ENCODE assay signal across 7 cellular contexts in the genomic region with DNA sequence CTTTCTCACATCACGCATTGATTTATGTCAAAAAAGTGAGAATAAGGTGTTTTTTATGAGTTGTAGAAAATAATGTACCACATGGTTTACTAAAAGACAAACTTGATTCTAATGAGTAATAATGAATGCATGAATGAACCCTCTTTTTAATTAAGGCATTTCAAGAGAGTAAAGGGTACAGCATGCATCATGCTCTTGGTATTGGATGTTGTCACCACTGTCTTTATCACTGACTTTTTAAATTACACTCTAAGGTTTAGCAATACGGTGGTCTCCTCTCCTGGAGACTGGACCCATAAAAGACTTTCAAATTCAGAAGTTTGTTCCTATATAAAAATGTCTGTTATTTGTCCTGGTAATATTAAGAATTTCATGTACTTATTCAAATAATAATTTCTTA.
DNase-seq lines count a peak whose midpoint lies in the region; ATAC-seq, FAIRE-seq and TF ChIP-seq lines count a peak whose summit lies in the region.
"Not testable (repeated sequence)": the region's sequence is repeated elsewhere in the genome, so short reads cannot be mapped to it uniquely, and the experiment has no call there.

No MANE protein-coding gene starts in this region.

- POLR2A ChIA-PET in A549 (lab: Yijun Ruan, JAX); activated CD4-positive, alpha-beta T cell treated with anti-CD3 and anti-CD28 coated beads for 36 hours (lab: Charles Lee); H1 (lab: Charles Lee; ENCODE audit: partially characterized antibody): not testable (repeated sequence)

- WGBS in A549 (ENCODE audit: missing lambda C conversion rate): 88% methylated on average over 2 of the region's 2 CpGs
- 88% methylated on average over 2 of the region's 2 CpGs; no CpG with 5 or more reads in 1 of the 2 experiments for WGBS in H1 (ENCODE audit: extremely low coverage in 1 of 2, insufficient coverage in 1 of 2, insufficient read length in 1 of 2, insufficient replicate concordance in 2 of 2, low coverage in 1 of 2, low lambda C conversion rate in 2 of 2, missing lambda C conversion rate in 1 of 2), 2 experiments

- not testable (repeated sequence) for H4K91ac ChIP-seq in H1 (replicated peaks; ENCODE audit: insufficient read length, low read length)

- H2BK120ac ChIP-seq in H1 (replicated peaks; ENCODE audit: low read depth, low read length): not testable (repeated sequence)

- peaks cover 48% of the 10 kb centered on the region for H3K4me1 ChIP-seq in A549
- H3K4me1 ChIP-seq in H1 (replicated peaks in 1 of 4; ENCODE audit: control insufficient read depth in 3 of 4, insufficient read depth in 4 of 4, low read length in 3 of 4); kidney (ENCODE audit: control insufficient read depth in 1 of 2, insufficient read depth in 1 of 2, low read depth in 1 of 2, low read length in 2 of 2): not testable (repeated sequence)

- CTCF ChIA-PET in A549 (lab: Yijun Ruan, JAX): not testable (repeated sequence)
- CTCF ChIA-PET in activated CD4-positive, alpha-beta T cell treated with anti-CD3 and anti-CD28 coated beads for 36 hours (lab: Charles Lee): interaction anchor here (1.2 to 2.1 kb wide), 2 partner anchors 9 to 19 kb away, joined by 3 to 9 read pairs; no protein-coding TSS in a partner anchor
- CTCF ChIA-PET in H1 (lab: Charles Lee; ENCODE audit: partially characterized antibody): interaction anchor here (1.8 kb wide), 1 partner anchor 9 kb away, joined by 9 read pairs; no protein-coding TSS in a partner anchor

- intact Hi-C loops in activated CD4-positive, alpha-beta T cell treated with anti-CD3 and anti-CD28 coated beads for 36 hours (cut with DNase I, micrococcal nuclease); kidney (cut with DNase I): not testable (repeated sequence)

- H4K8ac ChIP-seq in H1 (ENCODE audit: extremely low read depth, insufficient read depth, low read length): not testable (repeated sequence)

- not testable (repeated sequence) for H2AK5ac ChIP-seq in H1 (ENCODE audit: low read depth, low read length)

- not testable (repeated sequence) for H3K27me3 Mint-ChIP-seq in activated CD4-positive, alpha-beta T cell treated with anti-CD3 and anti-CD28 coated beads for 36 hours

- not testable (repeated sequence) for H3K27me3 ChIP-seq in H1 (replicated peaks in 1 of 4; ENCODE audit: control insufficient read depth in 3 of 4, extremely low read depth in 1 of 4, insufficient read depth in 3 of 4, low read length in 3 of 4)

- H4K20me1 ChIP-seq in H1 (replicated peaks in 1 of 2; ENCODE audit: control insufficient read depth in 1 of 2, insufficient read depth in 2 of 2, low read length in 2 of 2): not testable (repeated sequence)

- peaks cover 29% of the 10 kb centered on the region for H3K4me1 Mint-ChIP-seq in activated CD4-positive, alpha-beta T cell treated with anti-CD3 and anti-CD28 coated beads for 36 hours

- H3K79me2 ChIP-seq in H1 (ENCODE audit: control insufficient read depth in 1 of 2, insufficient read depth in 2 of 2, low read length in 2 of 2): not testable (repeated sequence)

- TF ChIP-seq EP300 in A549 (IDR thresholded peaks at IDR 0.05); H1 (IDR thresholded peaks at IDR 0.05; ENCODE audit: borderline replicate concordance in 1 of 2, low read depth in 2 of 2, low read length in 2 of 2): not testable (repeated sequence)

- not testable (repeated sequence) for H3K27ac Mint-ChIP-seq in activated CD4-positive, alpha-beta T cell treated with anti-CD3 and anti-CD28 coated beads for 36 hours

- H3K36me3 Mint-ChIP-seq in activated CD4-positive, alpha-beta T cell treated with anti-CD3 and anti-CD28 coated beads for 36 hours (ENCODE audit: low read depth): not testable (repeated sequence)

- H3K18ac ChIP-seq in H1 (ENCODE audit: extremely low read depth, low read length): not testable (repeated sequence)

- H3K56ac ChIP-seq in H1 (replicated peaks; ENCODE audit: insufficient read length, low read depth, low read length): not testable (repeated sequence)

- ATAC-seq in A549: not testable (repeated sequence)
- ATAC-seq in activated CD4-positive, alpha-beta T cell treated with anti-CD3 and anti-CD28 coated beads for 36 hours: peak; percentile 55

- not testable (repeated sequence) for H3K23ac ChIP-seq in H1 (ENCODE audit: insufficient read length)

- H3K9ac ChIP-seq in H1 (replicated peaks in 1 of 4; ENCODE audit: extremely low read depth in 1 of 4, low read depth in 3 of 4, low read length in 3 of 4); kidney (ENCODE audit: low read length in 2 of 2): not testable (repeated sequence)

- not testable (repeated sequence) for H3K4me2 ChIP-seq in A549; H1 (ENCODE audit: insufficient read depth in 1 of 2, low read depth in 2 of 2, low read length in 2 of 2)

- not testable (repeated sequence) for H3K36me3 ChIP-seq in H1 (ENCODE audit: control insufficient read depth in 2 of 4, insufficient read depth in 4 of 4, low read length in 3 of 4); kidney (ENCODE audit: control insufficient read depth in 1 of 2, insufficient read depth in 2 of 2, low read length in 2 of 2)

- not testable (repeated sequence) for H4K5ac ChIP-seq in H1 (ENCODE audit: insufficient read length, low read depth, low read length)

- not testable (repeated sequence) for TF ChIP-seq POLR2A in A549 (IDR thresholded peaks at IDR 0.05; ENCODE audit: low read length); H1 (IDR thresholded peaks at IDR 0.05; ENCODE audit: control extremely low read depth in 1 of 2, low read depth in 2 of 2, low read length in 2 of 2)

- H2BK20ac ChIP-seq in H1 (ENCODE audit: low read length): not testable (repeated sequence)

- not testable (repeated sequence) for DNase-seq in A549 (ENCODE audit: low read depth in 1 of 2, low spot score in 1 of 2); RCC 7860 (ENCODE audit: low spot score); activated CD4-positive, alpha-beta T cell treated with anti-CD3 and anti-CD28 coated beads for 36 hours; H1 (ENCODE audit: low read depth in 1 of 2, low spot score in 2 of 2); frontal cortex (ENCODE audit: low spot score in 2 of 2); kidney
- DNase-seq in renal cortical epithelial cell (ENCODE audit: low read depth): peak; percentile 43

- not testable (repeated sequence) for H3K4me3 Mint-ChIP-seq in activated CD4-positive, alpha-beta T cell treated with anti-CD3 and anti-CD28 coated beads for 36 hours

- H2BK15ac ChIP-seq in H1 (ENCODE audit: low read length): not testable (repeated sequence)

- not testable (repeated sequence) for H3K14ac ChIP-seq in H1 (ENCODE audit: insufficient read length)

- not testable (repeated sequence) for H2BK5ac ChIP-seq in H1 (ENCODE audit: low read depth, low read length)

- H3K9me3 Mint-ChIP-seq in activated CD4-positive, alpha-beta T cell treated with anti-CD3 and anti-CD28 coated beads for 36 hours (ENCODE audit: low read depth): not testable (repeated sequence)

- FAIRE-seq in A549 (lab: Jason Lieb, UNC) (peak; percentile 93), RCC 7860 (lab: Jason Lieb, UNC) (peak; percentile 38), H1 (lab: Jason Lieb, UNC) (peak; percentile 65), frontal cortex (lab: Jason Lieb, UNC) (peak; percentile 75), kidney (lab: Jason Lieb, UNC) (peak; percentile 42)

- H2AFZ ChIP-seq in H1 (ENCODE audit: low read length): not testable (repeated sequence)

- not testable (repeated sequence) for H3K9me3 ChIP-seq in A549; H1 (ENCODE audit: insufficient read depth in 2 of 2, low read depth in 1 of 2, low read length in 1 of 2); kidney (ENCODE audit: control insufficient read depth in 1 of 2, low read length in 2 of 2)

- not testable (repeated sequence) for H3K4me3 ChIP-seq in A549; H1 (ENCODE audit: extremely low read depth in 1 of 4, insufficient read depth in 2 of 4, low read depth in 3 of 4, low read length in 4 of 4); kidney (ENCODE audit: low read length in 2 of 2)

- not testable (repeated sequence) for TF ChIP-seq CTCF in A549 (IDR thresholded peaks at IDR 0.05); H1 (IDR thresholded peaks at IDR 0.05; ENCODE audit: control extremely low read depth in 1 of 3, insufficient read depth in 1 of 3, low read depth in 1 of 3, low read length in 3 of 3); kidney (IDR thresholded peaks at IDR 0.05; ENCODE audit: borderline replicate concordance, extremely low read depth, insufficient read depth)

- not testable (repeated sequence) for H3K79me1 ChIP-seq in H1 (ENCODE audit: low read depth, low read length)

- TF ChIP-seq RAD21 in A549 (conservative IDR thresholded peaks at IDR 0.05 in 1 of 2, IDR thresholded peaks at IDR 0.05 in 1 of 2); H1 (IDR thresholded peaks at IDR 0.05 in 1 of 2, conservative IDR thresholded peaks at IDR 0.05 in 1 of 2; ENCODE audit: low read depth in 2 of 2, low read length in 2 of 2): not testable (repeated sequence)

- H2BK12ac ChIP-seq in H1 (ENCODE audit: low read depth, low read length): not testable (repeated sequence)

- not testable (repeated sequence) for H3K23me2 ChIP-seq in H1 (ENCODE audit: low read depth, low read length)

- not testable (repeated sequence) for H3K4ac ChIP-seq in H1 (replicated peaks; ENCODE audit: insufficient read length, low read depth, low read length)

- H3K27ac ChIP-seq in A549; H1 (ENCODE audit: low read depth, low read length); kidney (ENCODE audit: low read depth in 2 of 2, low read length in 2 of 2): not testable (repeated sequence)
